Comparison of ENCODE assay signal across 19 cellular contexts in genomic region chr5:126023894-126024575, GRCh38.
DNase-seq lines count a peak whose midpoint lies in the region; ATAC-seq and TF ChIP-seq lines count a peak whose summit lies in the region.
"Had no signal": no experiment of that assay in that cellular context is flagged by ENCODE, and none has a peak within 500 bp of the region (broad histone marks: within the 10 kb centered on the region; RNA-seq: fewer than 3 reads in every experiment).

No MANE protein-coding gene starts in this region.

- no peaks in the 10 kb centered on the region for H3K27me3 Mint-ChIP-seq in osteocyte (ENCODE audit: unreplicated experiment)

- H3K36me3 ChIP-seq in upper lobe of right lung, result no peaks in the 10 kb centered on the region
- H3K36me3 ChIP-seq: HAP-1 had no signal

- H3K9me3 ChIP-seq in upper lobe of right lung, result peaks cover 9% of the 10 kb centered on the region

- H3K27me3 ChIP-seq in upper lobe of right lung, result no peaks in the 10 kb centered on the region

- H3K27ac ChIP-seq in upper lobe of right lung, result no peak overlapping the region
- H3K27ac ChIP-seq: KMS-11 had no signal

- DNase-seq in DMS114 treated with DMSO at 0.1 percent for 48 hours (lab: John Stamatoyannopoulos, UW; ENCODE audit: unreplicated experiment), result peak; percentile 47
- DNase-seq in HS-5 (ENCODE audit: low read depth), result peak; percentile 47
- peak; percentile 38 for DNase-seq in choroid plexus epithelial cell (ENCODE audit: low read depth)
- DNase-seq in osteocyte (ENCODE audit: extremely low spot score, unreplicated experiment), result no peak
- DNase-seq in HT-29 (ENCODE audit: low spot score), result no peak
- no peak for DNase-seq in upper lobe of right lung
- DNase-seq: AML-193, COR-L47, DMS79, MM.1S, NCI-H1092 treated with DMSO at 0.1 percent for 48 hours, NCI-H446, NCI-H748 treated with DMSO at 0.1 percent for 48 hours, RPMI8226 had no signal

- no peak for TF ChIP-seq CTCF in choroid plexus epithelial cell (conservative IDR thresholded peaks at IDR 0.05; ENCODE audit: low read depth, low read length)
- no peak for TF ChIP-seq CTCF in osteocyte (IDR thresholded peaks at IDR 0.05)
- no peak for TF ChIP-seq CTCF in upper lobe of right lung (IDR thresholded peaks at IDR 0.05)

- ATAC-seq in HG03045 (IDR thresholded peaks at IDR 0.05; ENCODE audit: unreplicated experiment) (no peak), upper lobe of right lung (no peak)
- ATAC-seq: HepG2 had no signal

- H3K9me3 Mint-ChIP-seq in osteocyte (ENCODE audit: unreplicated experiment), result peaks cover 8% of the 10 kb centered on the region

- H3K27ac Mint-ChIP-seq in osteocyte (ENCODE audit: unreplicated experiment), result peak overlapping the region; percentile 0
- H3K27ac Mint-ChIP-seq: CD14-positive monocyte had no signal

- no peak overlapping the region for H3K4me3 ChIP-seq in choroid plexus epithelial cell (ENCODE audit: low read depth, low read length)
- no peak overlapping the region for H3K4me3 ChIP-seq in upper lobe of right lung
- H3K4me3 ChIP-seq: HAP-1 had no signal

- H3K4me1 Mint-ChIP-seq in osteocyte (ENCODE audit: unreplicated experiment), result peaks cover 11% of the 10 kb centered on the region
- H3K4me1 Mint-ChIP-seq: CD14-positive monocyte had no signal

- intact Hi-C loops in upper lobe of right lung (cut with DNase I), result no loop called here

- H3K4me1 ChIP-seq in upper lobe of right lung, result no peaks in the 10 kb centered on the region
- H3K4me1 ChIP-seq: HAP-1 had no signal

- H3K4me3 Mint-ChIP-seq in osteocyte (ENCODE audit: unreplicated experiment), result peak overlapping the region; percentile 2
- H3K4me3 Mint-ChIP-seq: CD14-positive monocyte had no signal

- H3K36me3 Mint-ChIP-seq in osteocyte (ENCODE audit: unreplicated experiment), result peaks cover 6% of the 10 kb centered on the region
- H3K36me3 Mint-ChIP-seq: CD14-positive monocyte had no signal

Comparison
In these comparisons a context has a peak if more than half of its experiments do, and no peak if none do; other contexts are left out.
1. DNase-seq: peak in DMS114 treated with DMSO at 0.1 percent for 48 hours (single experiment), HS-5 (single experiment) and choroid plexus epithelial cell (single experiment); none in osteocyte (single experiment), HT-29 (single experiment) and upper lobe of right lung (single experiment).